Comparison of ENCODE assay signal across 18 cellular contexts in genomic region chr3:106108925-106109324, GRCh38.
"Had no signal": no experiment of that assay in that cellular context is flagged by ENCODE, and none has a peak within 500 bp of the region (broad histone marks: within the 10 kb centered on the region; RNA-seq: fewer than 3 reads in every experiment).

No MANE protein-coding gene starts in this region.

- ATAC-seq: Panc1, PC-3 had no signal

- H3K27ac ChIP-seq: RWPE1 had no signal

- H3K9me3 ChIP-seq: SK-N-SH had no signal

- DNase-seq: MV-4-11, NCI-H1048, NCI-H1105, NCI-H1417, NCI-H1436 treated with DMSO at 0.1 percent for 48 hours, NCI-H1694, NCI-H187 treated with DMSO at 0.1 percent for 48 hours, NCI-H2029 treated with DMSO at 0.1 percent for 48 hours, NCI-H2171 treated with DMSO at 0.1 percent for 48 hours, NCI-H524, NCI-H69, NCI-H774, PC-3, SHP77, SK-N-SH, SW 1271 had no signal
